In the genomic region with DNA sequence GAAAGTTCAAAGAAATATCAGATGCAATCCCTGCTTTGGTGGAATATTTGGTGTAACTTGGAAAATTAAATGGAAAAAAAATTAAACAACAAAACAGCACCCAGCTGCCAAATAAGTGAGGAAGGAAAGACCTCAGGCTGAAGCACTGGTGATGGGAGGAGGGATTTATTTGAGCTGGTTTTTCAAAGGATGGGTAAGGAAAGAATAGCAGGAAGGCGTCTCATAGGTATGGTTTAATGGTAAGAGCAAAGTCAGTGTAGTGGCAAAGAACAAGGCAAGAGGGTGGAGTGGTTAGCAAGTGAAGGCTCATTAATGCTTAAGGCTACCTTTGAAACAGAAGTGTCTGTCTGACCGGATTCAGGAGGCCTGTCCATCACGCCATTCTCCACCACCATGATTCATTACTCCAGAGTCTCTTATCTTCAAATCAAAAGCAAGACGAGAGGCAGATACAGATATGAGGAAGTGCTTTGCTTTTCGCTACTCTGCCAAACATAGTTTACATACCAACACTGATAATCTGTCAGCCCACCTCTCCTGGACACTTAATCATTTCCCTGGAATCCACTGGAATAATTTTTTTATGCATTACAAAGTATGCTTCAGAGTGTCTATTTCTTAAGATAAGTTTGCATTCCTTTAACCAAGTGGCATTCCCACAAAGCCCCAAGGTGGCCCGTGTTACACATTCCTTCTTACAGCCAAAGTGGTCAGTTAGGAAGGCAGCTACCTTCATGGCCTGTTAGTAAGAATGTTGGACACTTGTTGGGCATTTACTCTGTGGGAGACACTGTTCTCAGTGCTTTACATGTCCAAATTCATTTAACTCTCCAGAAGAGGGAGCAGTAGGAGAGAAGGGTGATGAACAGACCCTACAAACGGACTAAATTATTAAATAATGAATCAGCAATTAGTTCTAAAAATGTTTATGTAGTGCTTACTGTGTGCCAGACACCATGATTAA, we compare ENCODE assay signal across 2 cellular contexts.
TF ChIP-seq lines count a peak whose summit lies in the region.

No MANE protein-coding gene starts in this region.

TF ChIP-seq in IMR-90, 13 proteins besides CTCF, POLR2A, EP300 and RAD21:
- TF ChIP-seq SMC3 (IDR thresholded peaks at IDR 0.05; ENCODE audit: low read depth, low read length) (peak; percentile 62), NFE2L2 (IDR thresholded peaks at IDR 0.05; ENCODE audit: low read depth, low read length) (peak; percentile 72), MXI1 (IDR thresholded peaks at IDR 0.05; ENCODE audit: borderline replicate concordance, low read depth, low read length) (no peak), CHD1 (IDR thresholded peaks at IDR 0.05; ENCODE audit: low read depth, low read length) (no peak), RCOR1 (IDR thresholded peaks at IDR 0.05; ENCODE audit: insufficient replicate concordance, low read length) (no peak), MAFK (IDR thresholded peaks at IDR 0.05; ENCODE audit: low read depth, low read length) (peak; percentile 67), BHLHE40 (IDR thresholded peaks at IDR 0.05; ENCODE audit: low read depth, low read length) (peak; percentile 73; the same call in 1 of the 2 replicates), MAZ (IDR thresholded peaks at IDR 0.05; ENCODE audit: borderline replicate concordance, low read depth, low read length) (no peak)
- TF ChIP-seq, protein P1, sequence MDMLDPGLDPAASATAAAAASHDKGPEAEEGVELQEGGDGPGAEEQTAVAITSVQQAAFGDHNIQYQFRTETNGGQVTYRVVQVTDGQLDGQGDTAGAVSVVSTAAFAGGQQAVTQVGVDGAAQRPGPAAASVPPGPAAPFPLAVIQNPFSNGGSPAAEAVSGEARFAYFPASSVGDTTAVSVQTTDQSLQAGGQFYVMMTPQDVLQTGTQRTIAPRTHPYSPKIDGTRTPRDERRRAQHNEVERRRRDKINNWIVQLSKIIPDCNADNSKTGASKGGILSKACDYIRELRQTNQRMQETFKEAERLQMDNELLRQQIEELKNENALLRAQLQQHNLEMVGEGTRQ (IDR thresholded peaks at IDR 0.05; ENCODE audit: low read depth, low read length) = no peak
- TF ChIP-seq, protein P2, sequence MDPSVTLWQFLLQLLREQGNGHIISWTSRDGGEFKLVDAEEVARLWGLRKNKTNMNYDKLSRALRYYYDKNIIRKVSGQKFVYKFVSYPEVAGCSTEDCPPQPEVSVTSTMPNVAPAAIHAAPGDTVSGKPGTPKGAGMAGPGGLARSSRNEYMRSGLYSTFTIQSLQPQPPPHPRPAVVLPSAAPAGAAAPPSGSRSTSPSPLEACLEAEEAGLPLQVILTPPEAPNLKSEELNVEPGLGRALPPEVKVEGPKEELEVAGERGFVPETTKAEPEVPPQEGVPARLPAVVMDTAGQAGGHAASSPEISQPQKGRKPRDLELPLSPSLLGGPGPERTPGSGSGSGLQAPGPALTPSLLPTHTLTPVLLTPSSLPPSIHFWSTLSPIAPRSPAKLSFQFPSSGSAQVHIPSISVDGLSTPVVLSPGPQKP (IDR thresholded peaks at IDR 0.05; ENCODE audit: borderline replicate concordance, low read depth, low read length) = no peak

TF ChIP-seq in K562, 482 proteins besides CTCF, POLR2A, EP300 and RAD21:
- TF ChIP-seq, protein P3, sequence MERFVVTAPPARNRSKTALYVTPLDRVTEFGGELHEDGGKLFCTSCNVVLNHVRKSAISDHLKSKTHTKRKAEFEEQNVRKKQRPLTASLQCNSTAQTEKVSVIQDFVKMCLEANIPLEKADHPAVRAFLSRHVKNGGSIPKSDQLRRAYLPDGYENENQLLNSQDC (CRISPR knock-in tag; IDR thresholded peaks at IDR 0.05) = no peak
- TF ChIP-seq, protein P4, sequence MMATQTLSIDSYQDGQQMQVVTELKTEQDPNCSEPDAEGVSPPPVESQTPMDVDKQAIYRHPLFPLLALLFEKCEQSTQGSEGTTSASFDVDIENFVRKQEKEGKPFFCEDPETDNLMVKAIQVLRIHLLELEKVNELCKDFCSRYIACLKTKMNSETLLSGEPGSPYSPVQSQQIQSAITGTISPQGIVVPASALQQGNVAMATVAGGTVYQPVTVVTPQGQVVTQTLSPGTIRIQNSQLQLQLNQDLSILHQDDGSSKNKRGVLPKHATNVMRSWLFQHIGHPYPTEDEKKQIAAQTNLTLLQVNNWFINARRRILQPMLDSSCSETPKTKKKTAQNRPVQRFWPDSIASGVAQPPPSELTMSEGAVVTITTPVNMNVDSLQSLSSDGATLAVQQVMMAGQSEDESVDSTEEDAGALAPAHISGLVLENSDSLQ (IDR thresholded peaks at IDR 0.05) = peak; percentile 62; the same call in 1 of the 2 replicates
- TF ChIP-seq TEAD1 (CRISPR knock-in tag; IDR thresholded peaks at IDR 0.05) (0 out of 4 replicates have a peak, but pooled peaks of 1 of the 2 experiments have one; percentile 27), MAFG (tag; conservative IDR thresholded peaks at IDR 0.05) (peak; percentile 37; the same call in 1 of the 2 replicates), ZNF316 (IDR thresholded peaks at IDR 0.05) (peak; percentile 55)
